In the genomic region with DNA sequence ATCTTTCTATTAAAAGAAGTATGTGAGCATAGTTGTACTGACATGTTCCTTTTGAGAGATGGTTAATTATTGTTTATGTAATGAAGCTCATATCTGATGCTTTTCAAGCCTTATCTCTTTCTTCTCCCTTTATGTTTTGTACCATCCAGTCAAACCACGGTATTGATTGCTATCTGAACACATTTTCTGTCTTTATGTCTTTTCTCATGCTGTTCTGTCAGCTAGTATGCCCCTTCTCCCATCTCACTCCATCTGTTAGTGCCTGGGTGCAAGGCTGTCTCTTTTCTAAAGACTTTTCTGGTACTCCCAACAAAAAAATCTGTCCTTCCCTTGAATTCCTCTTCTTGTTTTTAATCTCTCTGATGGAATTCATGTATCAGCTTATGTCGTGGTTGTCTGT, we compare ENCODE assay signal across 23 cellular contexts.
"Had no signal": no experiment of that assay in that cellular context is flagged by ENCODE, and none has a peak within 500 bp of the region (broad histone marks: within the 10 kb centered on the region; RNA-seq: fewer than 3 reads in every experiment).

No MANE protein-coding gene starts in this region.

- H3K4me1 Mint-ChIP-seq: endodermal cell, naive B cell had no signal

- H3K27ac Mint-ChIP-seq: dendritic cell treated with granulocyte-macrophage colony-stimulating factor and Interleukin-4, amounts not matched to agents 40 ng/mL and 50 ng/mL, for 4 days; effector memory CD8-positive, alpha-beta T cell; endodermal cell; naive B cell had no signal

- H3K36me3 Mint-ChIP-seq: mesothelial cell of epicardium, naive B cell had no signal

- H3K36me3 ChIP-seq: colonic mucosa, esophagus squamous epithelium, gastrocnemius medialis, heart left ventricle, left lung, lower lobe of right lung had no signal

- H3K4me3 ChIP-seq: colonic mucosa, esophagus squamous epithelium, gastrocnemius medialis, heart left ventricle, left lung, lower lobe of right lung, mucosa of descending colon had no signal

- H3K9me3 ChIP-seq: colonic mucosa, esophagus squamous epithelium, gastrocnemius medialis, heart left ventricle, left lung, lower lobe of right lung, mucosa of descending colon had no signal

- H3K27me3 ChIP-seq: colonic mucosa, esophagus squamous epithelium, gastrocnemius medialis, heart left ventricle, left lung had no signal

- H3K27me3 Mint-ChIP-seq: dendritic cell treated with granulocyte-macrophage colony-stimulating factor and Interleukin-4, amounts not matched to agents 40 ng/mL and 50 ng/mL, for 4 days; effector memory CD8-positive, alpha-beta T cell; naive B cell had no signal

- H3K4me1 ChIP-seq: colonic mucosa, esophagus squamous epithelium, gastrocnemius medialis, heart left ventricle, left lung, lower lobe of right lung had no signal

- H3K27ac ChIP-seq: colonic mucosa, epithelial cell of prostate, esophagus squamous epithelium, gastrocnemius medialis, heart left ventricle, left lung, lower lobe of right lung had no signal

- DNase-seq: colonic mucosa; cortex of kidney; effector CD8-positive, alpha-beta T cell; effector memory CD8-positive, alpha-beta T cell; endodermal cell; erythroblast; esophagus squamous epithelium; foreskin fibroblast; foreskin melanocyte; gastrocnemius medialis; heart left ventricle; hippocampal formation; left cardiac atrium; left lung; left ventricle myocardium superior; lower lobe of right lung; mesenchymal stem cell; mucosa of descending colon; naive B cell had no signal

- ATAC-seq: effector memory CD8-positive, alpha-beta T cell; esophagus mucosa; gastrocnemius medialis; heart left ventricle; left cardiac atrium; left lung; left ventricle myocardium superior; lower lobe of right lung; mucosa of descending colon had no signal

- H3K4me3 Mint-ChIP-seq: dendritic cell treated with granulocyte-macrophage colony-stimulating factor and Interleukin-4, amounts not matched to agents 40 ng/mL and 50 ng/mL, for 4 days; effector memory CD8-positive, alpha-beta T cell; endodermal cell; mesothelial cell of epicardium; naive B cell had no signal
